Comparison of ENCODE assay signal across 29 cellular contexts in the genomic region with DNA sequence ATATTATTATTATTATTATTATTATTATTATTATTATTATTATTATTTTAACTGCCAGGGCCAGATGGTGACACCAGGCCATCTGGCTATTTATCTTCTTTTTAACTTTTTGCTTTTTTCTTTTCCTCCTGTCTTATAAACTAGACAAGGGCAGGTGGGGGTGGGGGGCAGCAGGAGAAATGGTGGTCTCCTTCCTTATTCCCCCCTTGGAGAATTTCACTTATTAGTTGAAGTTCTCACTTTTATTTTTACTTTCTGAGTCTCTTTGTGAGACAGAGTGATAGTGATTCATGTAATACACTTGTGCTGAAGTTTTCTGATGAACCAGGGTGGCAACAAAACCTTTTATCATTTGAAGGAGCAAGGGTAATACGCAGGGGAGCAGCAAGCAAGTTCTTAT.
"Had no signal": no experiment of that assay in that cellular context is flagged by ENCODE, and none has a peak within 500 bp of the region (broad histone marks: within the 10 kb centered on the region; RNA-seq: fewer than 3 reads in every experiment).

No MANE protein-coding gene starts in this region.

- H3K9ac ChIP-seq: neural progenitor cell, parathyroid adenoma had no signal

- ATAC-seq: naive thymus-derived CD4-positive, alpha-beta T cell; natural killer cell; psoas muscle; right cardiac atrium; sciatic nerve; stimulated activated memory B cell treated with anti-CD40 and anti-IgM and Interleukin-4, amounts not matched to agents 10 μg/mL and 1 μg/mL and 100 μg/mL, for 72 hours; stimulated activated naive CD8-positive, alpha-beta T cell treated with anti-CD3 and anti-CD28 coated beads, Interleukin-15, amount 100 ng/mL, for 72 hours; stimulated activated naive CD8-positive, alpha-beta T cell treated with anti-CD3 and anti-CD28 coated beads, Interleukin-15, Interleukin-2, amounts not matched to agents 100 U/mL and 50 U/mL, for 24 hours; upper lobe of right lung had no signal

- H3K4me2 ChIP-seq: neural progenitor cell, smooth muscle cell had no signal

- H3K36me3 ChIP-seq: neural progenitor cell, ovary, suprapubic skin, tibial artery, upper lobe of right lung, uterus had no signal

- H3K27me3 ChIP-seq: neural progenitor cell, ovary, spleen, suprapubic skin, testis, tibial artery, transverse colon, upper lobe of right lung, uterus had no signal

- DNase-seq: naive thymus-derived CD4-positive, alpha-beta T cell; natural killer cell; nucleus accumbens; ovary; posterior cingulate gyrus; psoas muscle; right cardiac atrium; spleen; stimulated activated CD4-positive, alpha-beta T cell treated with anti-CD3 and anti-CD28 coated beads, Interleukin-12 subunit alpha, Interleukin-12 subunit beta, amount 100 ng/mL, for 4 hours; stimulated activated CD4-positive, alpha-beta T cell treated with anti-CD3 and anti-CD28 coated beads, Interleukin-1b, Interleukin-23, amount 100 ng/mL, for 48 hours; stimulated activated CD4-positive, alpha-beta T cell treated with anti-CD3 and anti-CD28 coated beads, Interleukin-4, amount 100 ng/mL, for 1 hour; stimulated activated CD4-positive, alpha-beta T cell treated with anti-CD3 and anti-CD28 coated beads, Interleukin-4, amount 100 ng/mL, for 4 hours; stimulated activated CD8-positive, alpha-beta memory T cell treated with anti-CD3 and anti-CD28 coated beads, Interleukin-4, amount 100 ng/mL, for 48 hours; stimulated activated naive CD4-positive, alpha-beta T cell; stimulated activated naive CD8-positive, alpha-beta T cell treated with anti-CD3 and anti-CD28 coated beads, Interleukin-15, amount 100 ng/mL, for 72 hours; stimulated activated naive CD8-positive, alpha-beta T cell treated with anti-CD3 and anti-CD28 coated beads, Interleukin-15, Interleukin-2, amounts not matched to agents 100 U/mL and 50 U/mL, for 24 hours; substantia nigra; testis; tibial artery; transverse colon; upper lobe of right lung; uterus had no signal

- H3K79me2 ChIP-seq: parathyroid adenoma had no signal

- H2AFZ ChIP-seq: neural progenitor cell, parathyroid adenoma had no signal

- H3K9me3 ChIP-seq: ovary, testis had no signal

- H3K4me1 ChIP-seq: neural progenitor cell, parathyroid adenoma, suprapubic skin, testis, upper lobe of right lung, uterus had no signal

- H3K27ac ChIP-seq: neural progenitor cell, ovary, parathyroid adenoma, psoas muscle, skin epidermis, spleen, suprapubic skin, testis, tibial artery, transverse colon, upper lobe of right lung, uterus had no signal

- H3K4me3 ChIP-seq: neural progenitor cell, ovary, psoas muscle, skin epidermis, smooth muscle cell, spleen, suprapubic skin, testis, tibial artery, transverse colon, upper lobe of right lung, uterus had no signal
